23 cellular contexts compared by ENCODE assay signal in the genomic region with DNA sequence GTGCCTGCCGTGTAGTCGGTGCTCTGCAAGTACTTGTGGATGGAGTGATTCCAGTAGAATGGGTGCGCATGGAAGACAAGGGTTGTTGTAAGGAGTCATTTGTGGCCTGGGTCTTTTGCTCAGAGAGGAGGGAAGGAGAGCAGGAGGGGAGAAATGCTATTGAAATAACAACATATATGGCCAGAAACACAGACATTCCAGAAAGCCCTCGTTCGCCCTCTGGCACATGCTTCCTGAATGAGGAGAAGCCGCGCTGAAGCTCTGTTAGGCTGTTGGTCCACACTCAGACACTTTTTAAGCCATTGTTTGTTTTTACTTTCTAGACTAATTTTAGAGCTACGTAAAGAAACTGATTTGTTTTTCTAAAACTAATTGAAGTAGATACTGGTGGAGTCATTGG.
"Had no signal": no experiment of that assay in that cellular context is flagged by ENCODE, and none has a peak within 500 bp of the region (broad histone marks: within the 10 kb centered on the region; RNA-seq: fewer than 3 reads in every experiment).

No MANE protein-coding gene starts in this region.

- H3K9me3 ChIP-seq: pancreas, tibial artery had no signal

- H3K4me3 Mint-ChIP-seq: activated CD4-positive, alpha-beta T cell treated with anti-CD3 and anti-CD28 coated beads, Interleukin-2, amount 10 ng/mL, durations not matched to agents 7 days and 5 days; activated naive CD8-positive, alpha-beta T cell treated with anti-CD3 and anti-CD28 coated beads, Interleukin-2, amount 10 ng/mL, durations not matched to agents 7 days and 5 days; activated T-cell treated with anti-CD3 and anti-CD28 coated beads, Interleukin-2, amount 50 U/mL, for 4 hours; mesothelial cell of epicardium; naive thymus-derived CD8-positive, alpha-beta T cell; stimulated activated naive CD8-positive, alpha-beta T cell treated with anti-CD3 and anti-CD28 coated beads, Interleukin-15, amount 100 ng/mL, for 72 hours; T-helper 17 cell had no signal

- H3K27ac Mint-ChIP-seq: activated CD4-positive, alpha-beta T cell treated with anti-CD3 and anti-CD28 coated beads, Interleukin-2, amount 10 ng/mL, durations not matched to agents 7 days and 5 days; activated naive CD8-positive, alpha-beta T cell treated with anti-CD3 and anti-CD28 coated beads, Interleukin-2, amount 10 ng/mL, durations not matched to agents 7 days and 5 days; activated T-helper 2 cell treated with anti-CD3 and anti-CD28 coated beads, Interferon-gamma antibody, Interleukin-2, Interleukin-4, amounts not matched to agents 10 μg/mL and 5 μg/mL and 100 μg/mL, durations not matched to agents 14 hours and 24 hours and 36 hours; T-helper 17 cell had no signal

- H3K27me3 Mint-ChIP-seq: activated CD4-positive, alpha-beta T cell treated with anti-CD3 and anti-CD28 coated beads, Interleukin-2, amount 10 ng/mL, durations not matched to agents 7 days and 5 days; activated naive CD8-positive, alpha-beta T cell treated with anti-CD3 and anti-CD28 coated beads, Interleukin-2, amount 10 ng/mL, durations not matched to agents 7 days and 5 days; naive thymus-derived CD8-positive, alpha-beta T cell; stimulated activated naive CD8-positive, alpha-beta T cell treated with anti-CD3 and anti-CD28 coated beads, Interleukin-15, amount 100 ng/mL, for 72 hours; T-helper 17 cell had no signal

- H3K9me3 Mint-ChIP-seq: activated CD4-positive, alpha-beta T cell treated with anti-CD3 and anti-CD28 coated beads, Interleukin-2, amount 10 ng/mL, durations not matched to agents 7 days and 5 days; activated naive CD8-positive, alpha-beta T cell treated with anti-CD3 and anti-CD28 coated beads, Interleukin-2, amount 10 ng/mL, durations not matched to agents 7 days and 5 days had no signal

- DNase-seq: activated CD4-positive, alpha-beta T cell treated with anti-CD3 and anti-CD28 coated beads, Interleukin-2, amount 10 ng/mL, durations not matched to agents 7 days and 5 days; activated naive CD4-positive, alpha-beta T cell treated with Interleukin-2 at 50 U/mL for 16 hours; activated naive CD8-positive, alpha-beta T cell treated with anti-CD3 and anti-CD28 coated beads, Interleukin-2, amount 10 ng/mL, durations not matched to agents 7 days and 5 days; activated T-cell treated with anti-CD3 and anti-CD28 coated beads, Interleukin-2, amount 50 U/mL, for 4 hours; amygdala; cerebellar nuclear complex; foreskin fibroblast; hippocampal formation; left ventricle myocardium inferior; naive thymus-derived CD8-positive, alpha-beta T cell; pancreas; psoas muscle; right cardiac atrium; stimulated activated CD4-positive, alpha-beta T cell treated with anti-CD3 and anti-CD28 coated beads, Interleukin-12 subunit alpha, Interleukin-12 subunit beta, amount 100 ng/mL, for 4 hours; stimulated activated CD4-positive, alpha-beta T cell treated with anti-CD3 and anti-CD28 coated beads, Interleukin-4, amount 100 ng/mL, for 4 hours; stimulated activated naive CD8-positive, alpha-beta T cell treated with anti-CD3 and anti-CD28 coated beads, Interleukin-15, amount 100 ng/mL, for 72 hours; SW 1271; T-helper 17 cell; tibial artery had no signal

- H3K4me3 ChIP-seq: coronary artery, left ventricle myocardium inferior, pancreas, psoas muscle, tibial artery had no signal

- ATAC-seq: activated CD4-positive, CD25-positive, alpha-beta regulatory T cell treated with anti-CD3 and anti-CD28 coated beads, Interleukin-2, amount 50 U/mL, for 24 hours; activated T-cell treated with anti-CD3 and anti-CD28 coated beads, Interleukin-2, amount 50 U/mL, for 4 hours; naive thymus-derived CD8-positive, alpha-beta T cell; pancreas; psoas muscle; right cardiac atrium; stimulated activated naive CD8-positive, alpha-beta T cell treated with anti-CD3 and anti-CD28 coated beads, Interleukin-15, amount 100 ng/mL, for 72 hours; T-helper 17 cell had no signal

- H3K4me1 Mint-ChIP-seq: activated CD4-positive, alpha-beta T cell treated with anti-CD3 and anti-CD28 coated beads, Interleukin-2, amount 10 ng/mL, durations not matched to agents 7 days and 5 days had no signal

- H3K27me3 ChIP-seq: pancreas, tibial artery had no signal

- H3K27ac ChIP-seq: coronary artery, left ventricle myocardium inferior, pancreas, psoas muscle, tibial artery had no signal

- H3K4me1 ChIP-seq: left ventricle myocardium inferior, psoas muscle, tibial artery had no signal
